9 cellular contexts compared by ENCODE assay signal in the genomic region with DNA sequence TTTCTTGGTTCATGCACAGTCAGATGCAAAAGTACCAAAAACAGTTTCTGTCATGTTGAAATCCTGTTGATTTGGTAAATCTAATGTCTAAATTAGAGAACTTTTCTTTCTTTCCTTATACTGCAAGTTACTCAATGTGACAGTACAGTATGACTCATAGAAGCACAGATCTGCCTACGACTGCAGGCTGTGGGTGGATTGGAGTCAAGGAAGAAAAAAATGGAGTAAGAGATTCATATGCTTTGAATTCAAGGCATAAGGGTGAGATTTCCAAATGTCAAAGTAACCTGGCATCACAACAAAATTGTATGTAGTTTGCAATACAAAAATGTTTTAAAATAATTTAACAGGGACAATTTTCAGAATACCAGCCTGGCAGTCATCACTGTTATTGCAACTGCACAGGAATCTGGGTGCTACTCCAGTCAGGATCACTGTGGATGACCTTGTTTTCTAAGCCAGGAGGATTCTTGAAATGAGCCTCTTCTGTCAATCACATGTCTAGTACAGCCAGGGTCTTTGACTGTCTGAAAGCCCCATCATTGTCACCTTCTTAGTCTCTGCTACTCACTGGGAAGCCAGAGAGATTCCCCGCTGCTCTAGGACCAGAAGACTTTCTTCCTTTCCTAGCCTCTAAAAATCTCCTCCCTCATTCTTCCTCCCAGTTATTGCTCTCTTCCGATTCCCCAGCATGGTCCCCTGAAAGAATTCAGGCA.
A peak's percentile ranks its signal among the peaks of the same experiment; 100 is the strongest.
DNase-seq lines count a peak whose midpoint lies in the region; ATAC-seq lines count a peak whose summit lies in the region.
"Had no signal": no experiment of that assay in that cellular context is flagged by ENCODE, and none has a peak within 500 bp of the region (broad histone marks: within the 10 kb centered on the region; RNA-seq: fewer than 3 reads in every experiment).

No MANE protein-coding gene starts in this region.

- H3K27me3 Mint-ChIP-seq in activated CD4-positive, alpha-beta T cell treated with anti-CD3 and anti-CD28 coated beads, Interleukin-2, amount 10 ng/mL, durations not matched to agents 24 days and 14 days: no peaks in the 10 kb centered on the region

- intact Hi-C loops in activated CD4-positive, alpha-beta T cell treated with anti-CD3 and anti-CD28 coated beads, Interleukin-2, amount 10 ng/mL, durations not matched to agents 24 days and 14 days (cut with micrococcal nuclease): no loop called here

- H3K4me1 ChIP-seq in rectal smooth muscle tissue (ENCODE audit: control insufficient read depth, insufficient read depth, low read length): peaks cover 20% of the 10 kb centered on the region

- H3K27me3 ChIP-seq in rectal smooth muscle tissue (ENCODE audit: control insufficient read depth, insufficient read depth, low read length) (no peaks in the 10 kb centered on the region), H7 (ENCODE audit: control insufficient read depth, insufficient read depth, low read length) (no peaks in the 10 kb centered on the region)

- no peaks in the 10 kb centered on the region for H3K36me3 Mint-ChIP-seq in activated CD4-positive, alpha-beta T cell treated with anti-CD3 and anti-CD28 coated beads, Interleukin-2, amount 10 ng/mL, durations not matched to agents 24 days and 14 days (ENCODE audit: low read depth)

- no peak overlapping the region for H3K4me3 ChIP-seq in rectal smooth muscle tissue (ENCODE audit: low read length)
- no peak overlapping the region for H3K4me3 ChIP-seq in H7 (ENCODE audit: insufficient read depth, low read depth, low read length)
- H3K4me3 ChIP-seq: GM12878 had no signal

- peak overlapping the region; percentile 63 for H3K27ac ChIP-seq in rectal smooth muscle tissue (ENCODE audit: low read depth, low read length)

- DNase-seq in GM03348 (ENCODE audit: low spot score) (peak; percentile 61), SIG-M5 (lab: John Stamatoyannopoulos, UW) (peak; percentile 61), fibroblast of the conjunctiva (ENCODE audit: low read depth) (peak; percentile 83), H7 (no peak)
- no peak for DNase-seq in activated CD4-positive, alpha-beta T cell treated with anti-CD3 and anti-CD28 coated beads, Interleukin-2, amount 10 ng/mL, durations not matched to agents 24 days and 14 days

- H3K27ac Mint-ChIP-seq in activated CD4-positive, alpha-beta T cell treated with anti-CD3 and anti-CD28 coated beads, Interleukin-2, amount 10 ng/mL, durations not matched to agents 24 days and 14 days: no peak overlapping the region

- no peaks in the 10 kb centered on the region for H3K4me1 Mint-ChIP-seq in activated CD4-positive, alpha-beta T cell treated with anti-CD3 and anti-CD28 coated beads, Interleukin-2, amount 10 ng/mL, durations not matched to agents 24 days and 14 days

- H3K9ac ChIP-seq in rectal smooth muscle tissue (ENCODE audit: low read length): no peak overlapping the region

- H3K36me3 ChIP-seq in rectal smooth muscle tissue (ENCODE audit: control insufficient read depth, insufficient read depth, low read length) (no peaks in the 10 kb centered on the region), H7 (replicated peaks; ENCODE audit: control insufficient read depth, insufficient read depth, low read length) (no peaks in the 10 kb centered on the region)

- no peak overlapping the region for H3K4me3 Mint-ChIP-seq in activated CD4-positive, alpha-beta T cell treated with anti-CD3 and anti-CD28 coated beads, Interleukin-2, amount 10 ng/mL, durations not matched to agents 24 days and 14 days

- ATAC-seq in HG03354 (IDR thresholded peaks at IDR 0.05; ENCODE audit: poor library complexity, severe bottlenecking, unreplicated experiment): no peak
- no peak for ATAC-seq in GM19324 (IDR thresholded peaks at IDR 0.05; ENCODE audit: low FRiP score, unreplicated experiment)
- ATAC-seq: GM12878 had no signal

- H3K9me3 Mint-ChIP-seq in activated CD4-positive, alpha-beta T cell treated with anti-CD3 and anti-CD28 coated beads, Interleukin-2, amount 10 ng/mL, durations not matched to agents 24 days and 14 days: no peaks in the 10 kb centered on the region

Comparison
In these comparisons a context has a peak if more than half of its experiments do, and no peak if none do; other contexts are left out.
1. DNase-seq: peak in GM03348 (single experiment), SIG-M5 (single experiment) and fibroblast of the conjunctiva (single experiment); none in H7 (single experiment) and activated CD4-positive, alpha-beta T cell treated with anti-CD3 and anti-CD28 coated beads, Interleukin-2, amount 10 ng/mL, durations not matched to agents 24 days and 14 days (single experiment).